In the genomic region with DNA sequence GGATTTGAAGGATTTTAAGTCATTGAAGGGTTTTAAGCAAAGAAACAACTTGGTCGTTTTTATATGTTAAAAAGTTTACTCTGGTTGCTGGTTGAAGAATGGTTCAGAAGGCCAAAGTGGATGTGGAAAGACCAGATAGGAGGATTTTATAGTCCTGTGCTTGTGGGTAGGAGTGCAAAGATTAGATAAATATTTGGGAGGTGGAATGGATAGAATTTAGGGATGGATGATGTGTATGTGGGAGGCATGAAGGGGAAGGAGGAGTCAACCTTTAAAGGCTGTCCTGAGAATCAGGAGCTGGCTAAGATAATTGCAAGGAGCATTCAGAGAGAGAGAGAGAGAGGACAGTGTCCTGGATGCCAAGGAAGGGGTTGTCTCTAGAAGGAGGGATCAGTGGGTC, we compare ENCODE assay signal across 18 cellular contexts.
DNase-seq lines count a peak whose midpoint lies in the region; ATAC-seq, FAIRE-seq and TF ChIP-seq lines count a peak whose summit lies in the region.
"Had no signal": no experiment of that assay in that cellular context is flagged by ENCODE, and none has a peak within 500 bp of the region (broad histone marks: within the 10 kb centered on the region; RNA-seq: fewer than 3 reads in every experiment).

No MANE protein-coding gene starts in this region.

- BruUV-seq in K562 (replicated peaks; lab: Mats Ljungman, UMichigan) (no TSS peak), Calu3 (replicated peaks; lab: Mats Ljungman, UMichigan) (no TSS peak)

- in situ Hi-C loops in K562 (cut with MboI): no loop called here

- H4K20me1 ChIP-seq in K562 (replicated peaks; ENCODE audit: control insufficient read depth, insufficient read depth, low read length): no peaks in the 10 kb centered on the region
- H4K20me1 ChIP-seq: BLaER1 treated with 17β-estradiol and CSF1 and Interleukin-3, amounts not matched to agents 10 nM and 100 nM had no signal

- WGBS in K562 (ENCODE audit: insufficient coverage, low coverage, missing lambda C conversion rate): 0% methylated on average over 1 of the region's 1 CpG

- no peaks in the 10 kb centered on the region for H3K36me3 ChIP-seq in K562 (ENCODE audit: control insufficient read depth, insufficient read depth, low read length)
- no peaks in the 10 kb centered on the region for H3K36me3 ChIP-seq in uterus
- H3K36me3 ChIP-seq: BLaER1 treated with 17β-estradiol and CSF1 and Interleukin-3, amounts not matched to agents 10 nM and 100 nM had no signal

- no peaks in the 10 kb centered on the region for H3K79me2 ChIP-seq in K562 (ENCODE audit: control insufficient read depth, insufficient read depth, low read length)

- no peak overlapping the region for H2AFZ ChIP-seq in K562 (ENCODE audit: low read depth, low read length)
- H2AFZ ChIP-seq: GM23338 had no signal

- no peaks in the 10 kb centered on the region for H3K9me3 Mint-ChIP-seq in naive B cell
- no peaks in the 10 kb centered on the region for H3K9me3 Mint-ChIP-seq in Calu3 (ENCODE audit: low read depth, unreplicated experiment)
- H3K9me3 Mint-ChIP-seq: CD4-positive, alpha-beta T cell; GM23338; H9 had no signal

- DNase-seq in EH (ENCODE audit: low read depth) (peak; percentile 36), K562 (ENCODE audit: extremely low read depth in 1 of 4, low spot score in 3 of 4) (no peak), naive B cell (no peak), uterus (no peak), Calu3 (no peak)
- no peak for DNase-seq in activated effector memory CD4-positive, alpha-beta T cell treated with anti-CD3 and anti-CD28 coated beads, Interleukin-2, amount 50 U/mL, for 16 hours
- DNase-seq: 8988T; AML-193; CD4-positive, alpha-beta T cell; DMS79; EL; H9 had no signal

- CTCF ChIA-PET in K562 (lab: Yijun Ruan, JAX; ENCODE audit: low intra/inter-chr PET ratio): no interaction called here
- CTCF ChIA-PET in Calu3 (lab: Charles Lee): no interaction called here

- TF ChIP-seq EP300 in K562 (IDR thresholded peaks at IDR 0.05; ENCODE audit: low read length): no peak

- H3K9me3 ChIP-seq in K562 (replicated peaks; ENCODE audit: control insufficient read depth, insufficient read depth, low read depth, low read length): no peaks in the 10 kb centered on the region
- H3K9me3 ChIP-seq in uterus: no peaks in the 10 kb centered on the region
- H3K9me3 ChIP-seq: BLaER1 treated with 17β-estradiol and CSF1 and Interleukin-3, amounts not matched to agents 10 nM and 100 nM had no signal

- peak overlapping the region in 2 of 6 donors; percentile 74 to 87 for H3K27ac Mint-ChIP-seq in naive B cell
- no peak overlapping the region for H3K27ac Mint-ChIP-seq in Calu3 (ENCODE audit: unreplicated experiment)
- H3K27ac Mint-ChIP-seq: CD4-positive, alpha-beta T cell; GM23338; H9; IgD-negative memory B cell had no signal

- H3K9ac ChIP-seq in K562 (ENCODE audit: insufficient read depth in 1 of 2, low read depth in 2 of 2, low read length in 2 of 2): no peak overlapping the region
- H3K9ac ChIP-seq: BLaER1 treated with 17β-estradiol and CSF1 and Interleukin-3, amounts not matched to agents 10 nM and 100 nM had no signal

- no peak for FAIRE-seq in K562 (lab: Jason Lieb, UNC)
- FAIRE-seq: G401.6, GM12891 had no signal

- H3K4me1 Mint-ChIP-seq in naive B cell (peaks cover 16 to 30% (median 22%) of the 10 kb centered on the region in 3 donors), Calu3 (ENCODE audit: low read depth, unreplicated experiment) (no peaks in the 10 kb centered on the region)
- H3K4me1 Mint-ChIP-seq: GM23338, H9 had no signal

- intact Hi-C loops in K562 (cut with micrococcal nuclease) (no loop called here), uterus (cut with DNase I; ENCODE audit: low total_unique reads) (no loop called here), Calu3 (cut with micrococcal nuclease; ENCODE audit: unreplicated experiment) (no loop called here)

- peaks cover 0 to 15% of the 10 kb centered on the region in 2 donors for H3K36me3 Mint-ChIP-seq in naive B cell
- H3K36me3 Mint-ChIP-seq in Calu3 (ENCODE audit: insufficient read depth, unreplicated experiment): no peaks in the 10 kb centered on the region

- TF ChIP-seq RAD21 in K562 (CRISPR knock-in tag; conservative IDR thresholded peaks at IDR 0.05 in 1 of 2, IDR thresholded peaks at IDR 0.05 in 1 of 2): no peak

- H3K27me3 Mint-ChIP-seq in naive B cell (peaks cover 0 to 16% (median 0%) of the 10 kb centered on the region in 3 donors), Calu3 (ENCODE audit: unreplicated experiment) (peaks cover 26% of the 10 kb centered on the region)

- H3K4me3 Mint-ChIP-seq in naive B cell (peak overlapping the region in 7 of 8 donors; percentile 2 to 72 (median 23)), Calu3 (ENCODE audit: low read depth, unreplicated experiment) (no peak overlapping the region)
- H3K4me3 Mint-ChIP-seq: CD4-positive, alpha-beta T cell; GM23338; H9 had no signal

- H3K27me3 ChIP-seq in K562 (ENCODE audit: control insufficient read depth in 2 of 2, insufficient read depth in 2 of 2, low read length in 2 of 2) (peaks cover 5 to 25% of the 10 kb centered on the region in 2 experiments; a peak in 3 of 5 replicates), uterus (no peaks in the 10 kb centered on the region)
- H3K27me3 ChIP-seq: BLaER1 treated with 17β-estradiol and CSF1 and Interleukin-3, amounts not matched to agents 10 nM and 100 nM had no signal

- no peaks in the 10 kb centered on the region for H3K9me1 ChIP-seq in K562 (ENCODE audit: control insufficient read depth, insufficient read depth, low read length)

- POLR2A ChIA-PET in K562 (lab: Yijun Ruan, JAX): interaction anchor here (0.6 kb wide), 1 partner anchor 34 kb away, joined by 3 read pairs; no protein-coding TSS in a partner anchor

- H3K4me3 ChIP-seq in K562 (no peak overlapping the region), uterus (no peak overlapping the region)
- H3K4me3 ChIP-seq: BLaER1 treated with 17β-estradiol and CSF1 and Interleukin-3, amounts not matched to agents 10 nM and 100 nM; GM23338 had no signal

- TF ChIP-seq CTCF in K562 (IDR thresholded peaks at IDR 0.05 in 2 of 3, conservative IDR thresholded peaks at IDR 0.05 in 1 of 3; ENCODE audit: insufficient read depth in 2 of 3, low read depth in 1 of 3, low read length in 3 of 3) (no peak), uterus (IDR thresholded peaks at IDR 0.05) (no peak), Calu3 (IDR thresholded peaks at IDR 0.05; ENCODE audit: unreplicated experiment) (no peak)

- TF ChIP-seq POLR2A in K562 (conservative IDR thresholded peaks at IDR 0.05) (no peak), uterus (IDR thresholded peaks at IDR 0.05) (no peak)

- H3K4me1 ChIP-seq in K562 (replicated peaks in 1 of 2; ENCODE audit: control insufficient read depth in 2 of 2, insufficient read depth in 2 of 2, low read length in 2 of 2): no peaks in the 10 kb centered on the region
- no peaks in the 10 kb centered on the region for H3K4me1 ChIP-seq in uterus

- H3K27ac ChIP-seq in K562 (ENCODE audit: extremely low read depth, low read depth, low read length) (no peak overlapping the region), uterus (peak overlapping the region; percentile 28 to 61)
- H3K27ac ChIP-seq: BLaER1 treated with 17β-estradiol and CSF1 and Interleukin-3, amounts not matched to agents 10 nM and 100 nM had no signal

- H3K4me2 ChIP-seq in K562 (ENCODE audit: insufficient read depth, low read length): no peak overlapping the region
- H3K4me2 ChIP-seq: BLaER1 treated with 17β-estradiol and CSF1 and Interleukin-3, amounts not matched to agents 10 nM and 100 nM; GM23338 had no signal

- ATAC-seq in K562 (no peak), naive B cell (ENCODE audit: low read depth in 2 of 2) (no peak), GM18867 (IDR thresholded peaks at IDR 0.05; ENCODE audit: unreplicated experiment) (no peak)
- ATAC-seq: GM23338 had no signal

TF ChIP-seq in K562, 482 proteins besides CTCF, POLR2A, EP300 and RAD21:
- TF ChIP-seq CBFA2T3 (IDR thresholded peaks at IDR 0.05) (peak; percentile 47; the same call in 1 of the 2 replicates), TCF3 (CRISPR knock-in tag; IDR thresholded peaks at IDR 0.05) (0 out of 2 replicates have a peak, but pooled peaks have one; percentile 14), LCOR (CRISPR knock-in tag; IDR thresholded peaks at IDR 0.05) (peak; percentile 79; the same call in 1 of the 2 replicates)
- TF ChIP-seq, protein P1, sequence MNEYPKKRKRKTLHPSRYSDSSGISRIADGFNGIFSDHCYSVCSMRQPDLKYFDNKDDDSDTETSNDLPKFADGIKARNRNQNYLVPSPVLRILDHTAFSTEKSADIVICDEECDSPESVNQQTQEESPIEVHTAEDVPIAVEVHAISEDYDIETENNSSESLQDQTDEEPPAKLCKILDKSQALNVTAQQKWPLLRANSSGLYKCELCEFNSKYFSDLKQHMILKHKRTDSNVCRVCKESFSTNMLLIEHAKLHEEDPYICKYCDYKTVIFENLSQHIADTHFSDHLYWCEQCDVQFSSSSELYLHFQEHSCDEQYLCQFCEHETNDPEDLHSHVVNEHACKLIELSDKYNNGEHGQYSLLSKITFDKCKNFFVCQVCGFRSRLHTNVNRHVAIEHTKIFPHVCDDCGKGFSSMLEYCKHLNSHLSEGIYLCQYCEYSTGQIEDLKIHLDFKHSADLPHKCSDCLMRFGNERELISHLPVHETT (CRISPR knock-in tag; conservative IDR thresholded peaks at IDR 0.05 in 1 of 2, IDR thresholded peaks at IDR 0.05 in 1 of 2): no peak
